In genomic region chr17:75778066-75778860, GRCh38 we compare ENCODE assay signal across 8 cellular contexts. TPM values are rescaled to one million over a fixed set of nuclear protein-coding genes. Genes with fewer than 3 reads are reported as not detected.
DNase-seq lines count a peak whose midpoint lies in the region; ATAC-seq, FAIRE-seq and TF ChIP-seq lines count a peak whose summit lies in the region.
"Not testable (repeated sequence)": the region's sequence is repeated elsewhere in the genome, so short reads cannot be mapped to it uniquely, and the experiment has no call there.

No MANE protein-coding gene starts in this region.

- H3K27me3 ChIP-seq in Loucy (ENCODE audit: insufficient read depth, low read length, poor library complexity, severe bottlenecking), result peaks cover 15% of the 10 kb centered on the region
- not testable (repeated sequence) for H3K27me3 ChIP-seq in esophagus muscularis mucosa; liver (ENCODE audit: control insufficient read depth in 4 of 4, insufficient read depth in 4 of 4, low read length in 3 of 4); pancreas; thyroid gland

- not testable (repeated sequence) for H3K9me3 ChIP-seq in Loucy (ENCODE audit: insufficient read depth, low read depth, low read length); esophagus muscularis mucosa; liver (ENCODE audit: control insufficient read depth in 4 of 4, low read length in 3 of 4); pancreas; thyroid gland

- FAIRE-seq in pancreas (lab: Jason Lieb, UNC), result not testable (repeated sequence)

- TSS peak; percentile 61 for BruUV-seq in Calu3 (replicated peaks; lab: Mats Ljungman, UMichigan)

- peak overlapping the region; percentile 99 for H3K4me2 ChIP-seq in Loucy (ENCODE audit: low read depth, low read length, poor library complexity, severe bottlenecking)

- intact Hi-C loops in Calu3 (cut with micrococcal nuclease; ENCODE audit: unreplicated experiment); pancreas (cut with DNase I); thyroid gland (cut with DNase I): not testable (repeated sequence)
- intact Hi-C loops in esophagus muscularis mucosa (cut with DNase I), result loop anchor here (5.0 kb wide), 1 partner anchor 99 kb away; the partner anchor contains the start of gene TRIM47

- H3K4me3 ChIP-seq in Loucy (ENCODE audit: low read length, poor library complexity, severe bottlenecking) (peak overlapping the region; percentile 91), astrocyte of the cerebellum (ENCODE audit: low read depth, low read length) (peak overlapping the region; percentile 84), esophagus muscularis mucosa (peak overlapping the region; percentile 80 to 97 (median 94)), liver (ENCODE audit: low read depth in 1 of 3, low read length in 3 of 3) (peak overlapping the region; percentile 82 to 98 (median 96)), pancreas (peak overlapping the region; percentile 84 to 99 (median 90)), thyroid gland (replicated peaks in 1 of 3) (peak overlapping the region; percentile 63 to 96 (median 91))

- H3K4me1 Mint-ChIP-seq in Calu3 (ENCODE audit: low read depth, unreplicated experiment), result peaks cover 14% of the 10 kb centered on the region

- H3K27me3 Mint-ChIP-seq in Calu3 (ENCODE audit: unreplicated experiment), result peaks cover 12% of the 10 kb centered on the region

- not testable (repeated sequence) for H3K9me3 Mint-ChIP-seq in Calu3 (ENCODE audit: low read depth, unreplicated experiment)

- DNase-seq in Calu3; astrocyte of the cerebellum (ENCODE audit: low read depth); esophagus muscularis mucosa (ENCODE audit: extremely low spot score); pancreas; thyroid gland: not testable (repeated sequence)

- peaks cover 42% of the 10 kb centered on the region for H4K20me1 ChIP-seq in Loucy (ENCODE audit: insufficient read depth, low read length, poor library complexity, severe bottlenecking)

- peaks cover 44% of the 10 kb centered on the region for H3K79me2 ChIP-seq in Loucy (ENCODE audit: insufficient read depth, low read length)

- CTCF ChIA-PET in Calu3 (lab: Charles Lee), result interaction anchor here (1.2 to 1.4 kb wide), 2 partner anchors 67 to 77 kb away, joined by 5 to 6 read pairs; partner anchors contain the start of gene WBP2

- H3K36me3 Mint-ChIP-seq in Calu3 (ENCODE audit: insufficient read depth, unreplicated experiment), result peaks cover 69% of the 10 kb centered on the region

- H3K27ac Mint-ChIP-seq in Calu3 (ENCODE audit: unreplicated experiment), result peak overlapping the region; percentile 100

- not testable (repeated sequence) for TF ChIP-seq EP300 in esophagus muscularis mucosa (IDR thresholded peaks at IDR 0.05)

- in situ Hi-C loops in astrocyte of the cerebellum (cut with HindIII; ENCODE audit: low sequenced_read_pairs), result not testable (repeated sequence)

- peak overlapping the region; percentile 94 for H3K27ac ChIP-seq in VCaP
- H3K27ac ChIP-seq in esophagus muscularis mucosa (replicated peaks in 1 of 4), result peak overlapping the region; percentile 98 to 100 (median 100)
- H3K27ac ChIP-seq in liver (ENCODE audit: low read depth in 1 of 2, low read length in 2 of 2), result peak overlapping the region; percentile 92 to 98
- peak overlapping the region in 3 of 4 donors; percentile 97 to 98 (median 98) for H3K27ac ChIP-seq in pancreas
- peak overlapping the region; percentile 94 to 99 (median 97) for H3K27ac ChIP-seq in thyroid gland

- H3K9ac ChIP-seq in Loucy (ENCODE audit: low read depth, low read length, poor library complexity, severe bottlenecking), result peak overlapping the region; percentile 97
- H3K9ac ChIP-seq in liver (ENCODE audit: low read depth in 1 of 2, low read length in 2 of 2), result peak overlapping the region; percentile 89 to 97

- TF ChIP-seq CTCF in Calu3 (IDR thresholded peaks at IDR 0.05; ENCODE audit: unreplicated experiment); Loucy (conservative IDR thresholded peaks at IDR 0.05; ENCODE audit: low read length); VCaP (conservative IDR thresholded peaks at IDR 0.05); astrocyte of the cerebellum (IDR thresholded peaks at IDR 0.05; ENCODE audit: low read depth, low read length, missing control alignments); esophagus muscularis mucosa (IDR thresholded peaks at IDR 0.05); liver (IDR thresholded peaks at IDR 0.05; ENCODE audit: low read depth, low read length, missing input control); pancreas (IDR thresholded peaks at IDR 0.05); thyroid gland (IDR thresholded peaks at IDR 0.05): not testable (repeated sequence)

- peak overlapping the region; percentile 77 for H3K4me3 Mint-ChIP-seq in Calu3 (ENCODE audit: low read depth, unreplicated experiment)

- not testable (repeated sequence) for H2AFZ ChIP-seq in Loucy (ENCODE audit: low read length)

- 2% methylated on average over 12 of the region's 19 CpGs for WGBS in esophagus muscularis mucosa
- 2% methylated on average over 19 of the region's 19 CpGs for WGBS in liver
- WGBS in pancreas, 2 donors, result 1% methylated on average over 19 of the region's 19 CpGs
- WGBS in thyroid gland, 2 donors, result 2% methylated on average over 11 to 12 of the region's 19 CpGs

- H3K4me1 ChIP-seq in Loucy (ENCODE audit: insufficient read depth, low read length, poor library complexity, severe bottlenecking), result peaks cover 29% of the 10 kb centered on the region
- H3K4me1 ChIP-seq in esophagus muscularis mucosa, result peaks cover 26 to 47% (median 41%) of the 10 kb centered on the region in 4 donors
- H3K4me1 ChIP-seq in liver (ENCODE audit: control insufficient read depth in 4 of 4, insufficient read depth in 4 of 4, low read length in 3 of 4), result peaks cover 3 to 36% (median 19%) of the 10 kb centered on the region in 4 donors
- peaks cover 5 to 34% (median 24%) of the 10 kb centered on the region in 3 donors for H3K4me1 ChIP-seq in pancreas
- peaks cover 24 to 32% of the 10 kb centered on the region in 2 donors for H3K4me1 ChIP-seq in thyroid gland

- TF ChIP-seq RAD21 in liver (IDR thresholded peaks at IDR 0.05), result not testable (repeated sequence)

- peaks cover 18% of the 10 kb centered on the region; the same call in 1 of the 2 replicates for H3F3A ChIP-seq in Loucy (ENCODE audit: low read depth)

- H3K9me2 ChIP-seq in Loucy (replicated peaks; ENCODE audit: low read depth, low read length), result not testable (repeated sequence)

- ATAC-seq in pancreas, result not testable (repeated sequence)

- TF ChIP-seq POLR2A in esophagus muscularis mucosa (IDR thresholded peaks at IDR 0.05; ENCODE audit: low read depth); thyroid gland (IDR thresholded peaks at IDR 0.05): not testable (repeated sequence)

- H3K36me3 ChIP-seq in Loucy (ENCODE audit: insufficient read depth, low read length), result peaks cover 40% of the 10 kb centered on the region
- peaks cover 15 to 54% (median 46%) of the 10 kb centered on the region in 4 donors for H3K36me3 ChIP-seq in esophagus muscularis mucosa
- peaks cover 0 to 13% (median 8%) of the 10 kb centered on the region in 4 donors for H3K36me3 ChIP-seq in liver (ENCODE audit: control insufficient read depth in 4 of 4, insufficient read depth in 3 of 4, low read depth in 1 of 4, low read length in 3 of 4)
- H3K36me3 ChIP-seq in pancreas, result peaks cover 0 to 19% (median 5%) of the 10 kb centered on the region in 3 donors
- H3K36me3 ChIP-seq in thyroid gland, result peaks cover 12 to 16% of the 10 kb centered on the region in 2 donors

RNA-seq across cellular contexts. Expression of gene UNK, which starts 6.3 kb away (rescaled TPM):
- total RNA-seq in Calu3 (2022) (26.0 and 29.7 TPM in 2 replicates), esophagus muscularis mucosa (10 to 100 TPM; 18.0 to 23.7 (median 20.0) TPM), liver (10 to 100 TPM; 11.5 to 16.4 TPM), pancreas (10 to 100 TPM; 12.8 to 18.0 (median 14.0) TPM), thyroid gland (10 to 100 TPM; 32.5 to 61.4 (median 47.9) TPM)
- polyA plus RNA-seq in liver (1 to 10 TPM; 4.0 to 6.4 TPM), pancreas (10 to 100 TPM; 28.7 to 28.9 TPM)

RNA-seq across cellular contexts. Expression of gene GALK1, which starts 13.3 kb away (rescaled TPM):
- total RNA-seq in Calu3 (2022), result 20.4 and 20.5 TPM in 2 replicates
- total RNA-seq in esophagus muscularis mucosa, result 10 to 100 TPM; 16.9 to 34.1 (median 24.4) TPM
- total RNA-seq in liver, result 100 to 1,000 TPM in 1 of 2 donors, 10 to 100 TPM in 1; 80.3 to 111 TPM
- 100 to 1,000 TPM in 1 of 2 donors, 10 to 100 TPM in 1; 59.0 to 230 TPM for polyA plus RNA-seq in liver
- 10 to 100 TPM; 18.0 to 23.2 (median 19.6) TPM for total RNA-seq in pancreas
- 10 to 100 TPM; 25.5 to 29.8 TPM for polyA plus RNA-seq in pancreas
- total RNA-seq in thyroid gland, result 10 to 100 TPM; 15.4 to 28.5 (median 24.9) TPM

RNA-seq across cellular contexts. Expression of gene ITGB4, which starts 57.0 kb away (rescaled TPM):
- total RNA-seq in Calu3 (2022), result 253 and 301 TPM in 2 replicates
- total RNA-seq in esophagus muscularis mucosa, result 10 to 100 TPM; 36.5 to 57.4 (median 46.6) TPM
- 1 to 10 TPM in 1 of 2 donors, under 1 TPM in 1; 0.42 to 1.2 TPM for total RNA-seq in liver
- polyA plus RNA-seq in liver, result 1 to 10 TPM; 1.3 to 1.4 TPM
- total RNA-seq in pancreas, result 10 to 100 TPM; 16.4 to 50.5 (median 20.3) TPM
- polyA plus RNA-seq in pancreas, result 10 to 100 TPM; 23.0 to 25.2 TPM
- 10 to 100 TPM; 19.7 to 27.3 (median 23.1) TPM for total RNA-seq in thyroid gland

Comparison
In these comparisons a context has a peak if more than half of its experiments do, and no peak if none do; other contexts are left out.
1. RNA of gene ITGB4, which starts 57.0 kb away (total RNA-seq): 253 to 301 TPM in Calu3, 36.5 to 57.4 TPM in esophagus muscularis mucosa, 19.7 to 27.3 TPM in thyroid gland and 16.4 to 50.5 TPM in pancreas; 0.42 to 1.2 TPM in liver; every median in the first group is over 4 times any median in the second.
2. Peak in every context shown above with its lines, with median percentiles within 50 percentile points of each other: H3K4me3 ChIP-seq and H3K27ac ChIP-seq.